23 cellular contexts compared by ENCODE assay signal in the genomic region with DNA sequence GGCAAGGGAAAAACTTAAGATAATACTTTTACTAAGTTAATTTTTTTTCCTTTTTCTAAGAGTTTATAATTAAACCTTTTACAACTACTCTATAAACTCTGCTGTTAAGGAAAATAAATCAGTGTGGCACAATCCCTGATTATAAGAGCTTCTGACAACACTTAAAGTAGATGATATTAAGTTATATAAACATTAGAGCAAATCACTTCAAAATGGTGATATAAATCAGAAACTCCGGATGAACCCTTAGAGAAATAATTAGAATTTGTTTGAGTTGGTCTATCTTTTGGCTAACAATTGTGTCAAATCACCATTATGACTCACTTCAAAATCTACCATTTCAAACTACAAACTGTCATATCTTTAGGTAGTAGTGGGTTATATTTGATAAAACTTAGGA.
DNase-seq lines count a peak whose midpoint lies in the region; ATAC-seq, FAIRE-seq and TF ChIP-seq lines count a peak whose summit lies in the region.
"Had no signal": no experiment of that assay in that cellular context is flagged by ENCODE, and none has a peak within 500 bp of the region (broad histone marks: within the 10 kb centered on the region; RNA-seq: fewer than 3 reads in every experiment).

No MANE protein-coding gene starts in this region.

- TF ChIP-seq CTCF in HFFc6 (IDR thresholded peaks at IDR 0.05), result no peak
- no peak for TF ChIP-seq CTCF in OCI-LY3 (IDR thresholded peaks at IDR 0.05; ENCODE audit: low read depth, low read length)
- no peak for TF ChIP-seq CTCF in kidney (IDR thresholded peaks at IDR 0.05; ENCODE audit: borderline replicate concordance, extremely low read depth, insufficient read depth)
- no peak for TF ChIP-seq CTCF in gastrocnemius medialis (IDR thresholded peaks at IDR 0.05 in 4 of 5, conservative IDR thresholded peaks at IDR 0.05 in 1 of 5)

- H3K36me3 ChIP-seq in OCI-LY3 (replicated peaks; ENCODE audit: low read depth, low read length), result peaks cover 2% of the 10 kb centered on the region
- peaks cover 2 to 3% of the 10 kb centered on the region in 2 donors for H3K36me3 ChIP-seq in kidney (ENCODE audit: control insufficient read depth in 1 of 2, insufficient read depth in 2 of 2, low read length in 2 of 2)
- peaks cover 0 to 3% of the 10 kb centered on the region in 2 donors for H3K36me3 ChIP-seq in gastrocnemius medialis
- H3K36me3 ChIP-seq: BLaER1 had no signal

- H3K4me1 ChIP-seq in OCI-LY3 (ENCODE audit: low read length) (peaks cover 92% of the 10 kb centered on the region), kidney (ENCODE audit: control insufficient read depth in 1 of 2, insufficient read depth in 1 of 2, low read depth in 1 of 2, low read length in 2 of 2) (peaks cover 3 to 4% of the 10 kb centered on the region in 2 donors), gastrocnemius medialis (peaks cover 9 to 12% of the 10 kb centered on the region in 2 donors)
- H3K4me1 ChIP-seq: BLaER1, Caco-2 had no signal

- FAIRE-seq in A204.1 (lab: Jason Lieb, UNC) (peak; percentile 21), kidney (lab: Jason Lieb, UNC) (peak; percentile 33)
- FAIRE-seq: GM12891, GM18507 had no signal

- ATAC-seq in gastrocnemius medialis, result no peak
- ATAC-seq: CD8-positive, alpha-beta T cell; GM23338; HCT116 had no signal

- peaks cover 3% of the 10 kb centered on the region; the same call in 1 of the 2 replicates for H3K27me3 Mint-ChIP-seq in HFFc6 (ENCODE audit: insufficient read depth)
- H3K27me3 Mint-ChIP-seq: B cell; CD4-positive, CD25-positive, alpha-beta regulatory T cell had no signal

- no peak overlapping the region for H3K4me3 Mint-ChIP-seq in HFFc6
- H3K4me3 Mint-ChIP-seq: B cell; CD4-positive, CD25-positive, alpha-beta regulatory T cell; CD8-positive, alpha-beta T cell; GM23338; H9 had no signal

- in situ Hi-C loops in gastrocnemius medialis (cut with MboI; ENCODE audit: low sequenced_read_pairs in 4 of 4), result no loop called here

- H3K27me3 ChIP-seq in OCI-LY3 (ENCODE audit: low read depth, low read length) (no peaks in the 10 kb centered on the region), gastrocnemius medialis (no peaks in the 10 kb centered on the region)
- H3K27me3 ChIP-seq: BLaER1 had no signal

- H3K27ac Mint-ChIP-seq in HFFc6, result peak overlapping the region; percentile 33; the same call in 1 of the 2 replicates
- H3K27ac Mint-ChIP-seq: B cell; CD8-positive, alpha-beta T cell; GM23338; H9 had no signal

- H3K4me2 ChIP-seq in OCI-LY3 (ENCODE audit: low read length), result peak overlapping the region; percentile 93
- H3K4me2 ChIP-seq: BLaER1, GM23338 had no signal

- no peaks in the 10 kb centered on the region for H3K9me3 Mint-ChIP-seq in HFFc6
- H3K9me3 Mint-ChIP-seq: CD4-positive, CD25-positive, alpha-beta regulatory T cell; CD8-positive, alpha-beta T cell; GM23338; H9 had no signal

- H4K20me1 ChIP-seq in OCI-LY3 (ENCODE audit: insufficient read depth, low read length), result no peaks in the 10 kb centered on the region
- H4K20me1 ChIP-seq: BLaER1 had no signal

- DNase-seq in HFFc6 (no peak), kidney (no peak), T-helper 9 cell (no peak), gastrocnemius medialis (no peak)
- no peak for DNase-seq in stimulated activated CD4-positive, alpha-beta T cell treated with anti-CD3 and anti-CD28 coated beads, Interleukin-1b, Interleukin-23, amount 100 ng/mL, for 48 hours
- DNase-seq: 8988T; Caco-2; CD4-positive, CD25-positive, alpha-beta regulatory T cell; CD8-positive, alpha-beta T cell; DMS153; DND-41; EL; GDM1; H9 had no signal

- intact Hi-C loops in kidney (cut with DNase I) (no loop called here), gastrocnemius medialis (cut with DNase I; ENCODE audit: low total_unique reads) (no loop called here)

- H2AFZ ChIP-seq in OCI-LY3 (ENCODE audit: low read depth, low read length), result no peak overlapping the region
- H2AFZ ChIP-seq: GM23338 had no signal

- H3K9ac ChIP-seq in OCI-LY3 (ENCODE audit: low read length) (peak overlapping the region; percentile 81), kidney (ENCODE audit: low read length in 2 of 2) (no peak overlapping the region)
- H3K9ac ChIP-seq: BLaER1 had no signal

- TF ChIP-seq POLR2A in gastrocnemius medialis (IDR thresholded peaks at IDR 0.05), result no peak

- peak overlapping the region; percentile 75 for H3K4me3 ChIP-seq in OCI-LY3 (ENCODE audit: low read length)
- H3K4me3 ChIP-seq in kidney (ENCODE audit: low read length in 2 of 2), result no peak overlapping the region
- no peak overlapping the region for H3K4me3 ChIP-seq in gastrocnemius medialis
- H3K4me3 ChIP-seq: BLaER1, GM23338 had no signal

- H3K79me2 ChIP-seq in OCI-LY3 (ENCODE audit: low read length), result peaks cover 43% of the 10 kb centered on the region

- H3K9me3 ChIP-seq in OCI-LY3 (ENCODE audit: insufficient read depth, low read length) (no peaks in the 10 kb centered on the region), kidney (ENCODE audit: control insufficient read depth in 1 of 2, low read length in 2 of 2) (no peaks in the 10 kb centered on the region), gastrocnemius medialis (no peaks in the 10 kb centered on the region)
- H3K9me3 ChIP-seq: BLaER1, Caco-2 had no signal

- H3K27ac ChIP-seq in OCI-LY3 (ENCODE audit: low read length) (peak overlapping the region; percentile 99), kidney (ENCODE audit: low read depth in 2 of 2, low read length in 2 of 2) (no peak overlapping the region), gastrocnemius medialis (no peak overlapping the region)
- H3K27ac ChIP-seq: BLaER1, C4-2B had no signal

- peaks cover 48% of the 10 kb centered on the region for H3K36me3 Mint-ChIP-seq in HFFc6 (ENCODE audit: low read depth)

- peaks cover 47% of the 10 kb centered on the region for H3K4me1 Mint-ChIP-seq in HFFc6 (ENCODE audit: low read depth)
- H3K4me1 Mint-ChIP-seq: B cell; CD4-positive, CD25-positive, alpha-beta regulatory T cell had no signal
